In the genomic region with DNA sequence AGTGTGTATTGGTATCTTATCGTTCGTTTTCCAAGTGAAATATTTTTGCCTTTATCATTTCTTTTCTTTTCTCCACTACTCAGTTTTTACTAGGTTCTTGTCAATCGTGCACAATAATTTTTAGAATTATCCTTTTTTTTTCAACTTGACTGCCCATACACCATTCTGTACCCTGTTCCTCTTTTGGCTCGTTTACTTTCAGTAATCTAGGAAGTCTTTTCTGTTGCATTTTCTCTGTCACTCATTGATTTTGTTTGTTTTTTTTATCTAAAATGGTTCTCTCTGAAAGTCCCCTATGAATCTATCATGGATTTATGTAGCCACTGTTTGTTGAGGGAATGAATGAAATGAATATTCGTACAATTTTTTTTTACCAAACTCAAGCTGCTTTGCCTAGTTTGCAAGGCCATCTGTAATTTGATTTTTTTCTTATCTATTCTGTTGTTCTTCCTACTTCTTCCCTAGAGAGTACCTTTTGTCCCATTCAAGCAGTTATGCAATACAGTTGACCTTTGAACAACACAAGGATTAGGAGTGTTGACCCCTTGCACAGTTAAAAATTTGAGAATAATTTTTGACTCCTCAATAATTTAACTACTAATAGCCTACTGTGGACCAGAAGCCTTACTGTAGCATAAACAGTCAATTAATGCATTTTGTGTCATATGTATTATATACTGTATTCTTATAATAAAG, we compare ENCODE assay signal across 1 cellular context.
TF ChIP-seq lines count a peak whose summit lies in the region.

No MANE protein-coding gene starts in this region.

TF ChIP-seq in HepG2, 621 proteins besides CTCF, POLR2A, EP300 and RAD21 (continued from another document):
- no peak for TF ChIP-seq ZNF552 (CRISPR knock-in tag; IDR thresholded peaks at IDR 0.05; ENCODE audit: borderline replicate concordance)
- TF ChIP-seq CENPT (CRISPR knock-in tag; IDR thresholded peaks at IDR 0.05; ENCODE audit: low read depth) = no peak
- 0 out of 2 replicates have a peak, but pooled peaks have one; percentile 28 for TF ChIP-seq RCOR2 (CRISPR knock-in tag; IDR thresholded peaks at IDR 0.05)
- no peak for TF ChIP-seq ZNF34 (CRISPR knock-in tag; IDR thresholded peaks at IDR 0.05; ENCODE audit: borderline replicate concordance)
- TF ChIP-seq, protein P1, sequence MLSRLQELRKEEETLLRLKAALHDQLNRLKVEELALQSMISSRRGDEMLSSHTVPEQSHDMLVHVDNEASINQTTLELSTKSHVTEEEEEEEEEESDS (CRISPR knock-in tag; IDR thresholded peaks at IDR 0.05; ENCODE audit: borderline replicate concordance) = no peak
- TF ChIP-seq GATAD2A (CRISPR knock-in tag; IDR thresholded peaks at IDR 0.05) = peak; percentile 25; the same call in 1 of the 2 replicates
- 0 out of 2 replicates have a peak, but pooled peaks have one; percentile 32 for TF ChIP-seq CEBPB (IDR thresholded peaks at IDR 0.05; ENCODE audit: borderline replicate concordance, low read depth, low read length)
